ENCODE assay signal across 9 cellular contexts in the genomic region with DNA sequence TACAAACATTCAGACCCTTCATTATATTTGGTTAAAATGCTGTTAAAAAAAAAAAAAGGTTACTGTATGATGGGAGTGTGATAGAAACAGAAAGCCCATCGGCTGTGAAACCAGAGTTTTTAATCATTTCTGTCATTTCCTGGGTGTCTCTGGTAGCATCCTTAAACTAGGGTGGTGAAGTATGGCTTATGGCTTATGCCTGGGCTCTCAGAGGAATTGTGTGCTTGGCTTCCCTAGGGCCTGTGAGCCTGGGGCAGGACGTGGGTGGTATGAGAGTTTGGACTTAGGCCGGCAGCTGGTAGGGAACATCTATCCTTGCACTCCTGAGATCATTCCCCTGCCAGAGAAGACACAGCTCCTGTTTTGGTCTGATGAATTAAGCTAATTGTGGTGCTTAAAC. TPM values are rescaled to one million over a fixed set of nuclear protein-coding genes. Genes with fewer than 3 reads are reported as not detected.
DNase-seq lines count a peak whose midpoint lies in the region; ATAC-seq and TF ChIP-seq lines count a peak whose summit lies in the region.
"Had no signal": no experiment of that assay in that cellular context is flagged by ENCODE, and none has a peak within 500 bp of the region (broad histone marks: within the 10 kb centered on the region; RNA-seq: fewer than 3 reads in every experiment).

No MANE protein-coding gene starts in this region.

- H3K23me2 ChIP-seq in H9 (ENCODE audit: insufficient read length, low read depth, low read length, poor library complexity, severe bottlenecking) = no peaks in the 10 kb centered on the region

- no peaks in the 10 kb centered on the region for H4K20me1 ChIP-seq in H9 (ENCODE audit: control insufficient read depth, insufficient read depth, insufficient read length)

- intact Hi-C loops in activated CD4-positive, alpha-beta T cell treated with anti-CD3 and anti-CD28 coated beads, Interleukin-2, amount 10 ng/mL, durations not matched to agents 24 days and 14 days (cut with micrococcal nuclease) = loop anchor here (2.0 to 5.0 kb wide), 2 partner anchors 52 to 132 kb away; a partner anchor contains a TSS

- H4K91ac ChIP-seq in H9 (ENCODE audit: insufficient read length, low read depth, low read length) (no peak overlapping the region), neuronal stem cell (ENCODE audit: low read depth, low read length, poor library complexity) (no peak overlapping the region)

- H2BK5ac ChIP-seq in H9 (ENCODE audit: insufficient read length, low read length) = no peak overlapping the region
- no peak overlapping the region for H2BK5ac ChIP-seq in neuronal stem cell (ENCODE audit: low read length)

- H2AFZ ChIP-seq in H9 (ENCODE audit: low read length) = no peak overlapping the region
- no peak overlapping the region for H2AFZ ChIP-seq in neuronal stem cell (ENCODE audit: low read length)

- no peak for DNase-seq in activated CD4-positive, alpha-beta T cell treated with anti-CD3 and anti-CD28 coated beads, Interleukin-2, amount 10 ng/mL, durations not matched to agents 7 days and 5 days
- DNase-seq in activated CD4-positive, alpha-beta T cell treated with anti-CD3 and anti-CD28 coated beads, Interleukin-2, amount 10 ng/mL, durations not matched to agents 24 days and 14 days = no peak
- no peak for DNase-seq in H9
- DNase-seq in neuronal stem cell (ENCODE audit: low spot score) = no peak
- DNase-seq in DMS153 (lab: John Stamatoyannopoulos, UW) = no peak
- DNase-seq in NCI-H1694 (lab: John Stamatoyannopoulos, UW) = no peak
- DNase-seq in stimulated activated CD4-positive, alpha-beta T cell treated with anti-CD3 and anti-CD28 coated beads, Interleukin-12 subunit alpha, Interleukin-12 subunit beta, amount 100 ng/mL, for 4 hours = no peak

- TF ChIP-seq CTCF in H9 (conservative IDR thresholded peaks at IDR 0.05) = no peak

- H3K27ac ChIP-seq in H9 (ENCODE audit: insufficient read length, low read depth, low read length) (no peak overlapping the region), neuronal stem cell (replicated peaks; ENCODE audit: low read length) (peak overlapping the region; percentile 49)
- H3K27ac ChIP-seq: upper lobe of left lung had no signal

- H2BK120ac ChIP-seq in H9 (ENCODE audit: low read depth, low read length, poor library complexity, severe bottlenecking) (no peak overlapping the region), neuronal stem cell (ENCODE audit: low read depth, low read length) (no peak overlapping the region)

- H3K23ac ChIP-seq in H9 (ENCODE audit: insufficient read length, low read depth, low read length) = no peak overlapping the region
- H3K23ac ChIP-seq in neuronal stem cell (ENCODE audit: low read depth, low read length, poor library complexity) = no peak overlapping the region

- H2AK5ac ChIP-seq in H9 (ENCODE audit: insufficient read length, low read length) (no peak overlapping the region), neuronal stem cell (ENCODE audit: low read depth, low read length) (no peak overlapping the region)

- ATAC-seq in HG03575 (IDR thresholded peaks at IDR 0.05; ENCODE audit: extremely low read depth, insufficient number of reproducible peaks, low FRiP score, unreplicated experiment) = peak; percentile 58

- H3K79me1 ChIP-seq in H9 (ENCODE audit: insufficient read depth, low read depth, low read length, poor library complexity, severe bottlenecking) (no peaks in the 10 kb centered on the region), neuronal stem cell (ENCODE audit: low read depth, low read length) (no peaks in the 10 kb centered on the region)

- H3K79me2 ChIP-seq in H9 (ENCODE audit: insufficient read depth, low read length) = no peaks in the 10 kb centered on the region

- no peak overlapping the region for H3K56ac ChIP-seq in H9 (ENCODE audit: insufficient read length, low read depth, low read length)

- H3K4me1 ChIP-seq in H9 (ENCODE audit: insufficient read depth, low read length) (no peaks in the 10 kb centered on the region), neuronal stem cell (ENCODE audit: control insufficient read depth in 2 of 2, insufficient read depth in 1 of 2, low read depth in 1 of 2, low read length in 2 of 2) (peaks cover 0 to 6% of the 10 kb centered on the region in 2 donors)

- H3K4me1 Mint-ChIP-seq in activated CD4-positive, alpha-beta T cell treated with anti-CD3 and anti-CD28 coated beads, Interleukin-2, amount 10 ng/mL, durations not matched to agents 7 days and 5 days = peaks cover 9% of the 10 kb centered on the region
- H3K4me1 Mint-ChIP-seq in activated CD4-positive, alpha-beta T cell treated with anti-CD3 and anti-CD28 coated beads, Interleukin-2, amount 10 ng/mL, durations not matched to agents 24 days and 14 days = peaks cover 16% of the 10 kb centered on the region
- peaks cover 6 to 8% of the 10 kb centered on the region in 2 experiments; a peak in 2 of 4 replicates for H3K4me1 Mint-ChIP-seq in H9

- H3K36me3 ChIP-seq in neuronal stem cell (replicated peaks in 1 of 2; ENCODE audit: control insufficient read depth in 2 of 2, insufficient read depth in 2 of 2, low read length in 2 of 2) = peaks cover 13 to 87% of the 10 kb centered on the region in 2 donors

- H3K27me3 Mint-ChIP-seq in activated CD4-positive, alpha-beta T cell treated with anti-CD3 and anti-CD28 coated beads, Interleukin-2, amount 10 ng/mL, durations not matched to agents 7 days and 5 days = no peaks in the 10 kb centered on the region
- H3K27me3 Mint-ChIP-seq in activated CD4-positive, alpha-beta T cell treated with anti-CD3 and anti-CD28 coated beads, Interleukin-2, amount 10 ng/mL, durations not matched to agents 24 days and 14 days = no peaks in the 10 kb centered on the region
- H3K27me3 Mint-ChIP-seq in H9 (ENCODE audit: low read depth) = no peaks in the 10 kb centered on the region

- H3K9me3 Mint-ChIP-seq in activated CD4-positive, alpha-beta T cell treated with anti-CD3 and anti-CD28 coated beads, Interleukin-2, amount 10 ng/mL, durations not matched to agents 7 days and 5 days = no peaks in the 10 kb centered on the region
- H3K9me3 Mint-ChIP-seq in activated CD4-positive, alpha-beta T cell treated with anti-CD3 and anti-CD28 coated beads, Interleukin-2, amount 10 ng/mL, durations not matched to agents 24 days and 14 days = no peaks in the 10 kb centered on the region
- no peaks in the 10 kb centered on the region; a peak in 1 of 5 replicates for H3K9me3 Mint-ChIP-seq in H9

- peak overlapping the region; percentile 63 for H3K27ac Mint-ChIP-seq in activated CD4-positive, alpha-beta T cell treated with anti-CD3 and anti-CD28 coated beads, Interleukin-2, amount 10 ng/mL, durations not matched to agents 7 days and 5 days
- no peak overlapping the region for H3K27ac Mint-ChIP-seq in activated CD4-positive, alpha-beta T cell treated with anti-CD3 and anti-CD28 coated beads, Interleukin-2, amount 10 ng/mL, durations not matched to agents 24 days and 14 days
- peak overlapping the region; percentile 67 to 86 (median 86); a peak in 6 of 7 replicates for H3K27ac Mint-ChIP-seq in H9

- H3K9ac ChIP-seq in H9 (ENCODE audit: extremely low read depth, insufficient read length, low read length) = no peak overlapping the region
- no peak overlapping the region for H3K9ac ChIP-seq in neuronal stem cell (ENCODE audit: low read depth, low read length, poor library complexity)

- H3K14ac ChIP-seq in H9 (ENCODE audit: insufficient read depth, low read length) (no peak overlapping the region), neuronal stem cell (ENCODE audit: low read length) (no peak overlapping the region)

- no CpG with 5 or more reads among the region's 3 CpGs for WGBS in H9 (ENCODE audit: extremely low coverage, insufficient read length, low lambda C conversion rate)
- no CpG with 5 or more reads among the region's 3 CpGs for WGBS in neuronal stem cell (ENCODE audit: extremely low coverage in 2 of 2, insufficient read length in 2 of 2, insufficient replicate concordance in 1 of 2), 2 donors

- H4K8ac ChIP-seq in H9 (replicated peaks; ENCODE audit: insufficient read length, low read depth, low read length) = no peak overlapping the region
- no peak overlapping the region for H4K8ac ChIP-seq in neuronal stem cell (ENCODE audit: low read depth, low read length)

- H3T11ph ChIP-seq in H9 (ENCODE audit: low read length) = no peak overlapping the region

- H3K9me3 ChIP-seq in H9 (ENCODE audit: control insufficient read depth, low read depth, low read length) (no peaks in the 10 kb centered on the region), neuronal stem cell (replicated peaks in 1 of 2; ENCODE audit: control insufficient read depth in 2 of 2, insufficient read depth in 1 of 2, low read depth in 1 of 2, low read length in 2 of 2) (no peaks in the 10 kb centered on the region)
- H3K9me3 ChIP-seq: upper lobe of left lung had no signal

- H3K18ac ChIP-seq in H9 (ENCODE audit: insufficient read length, low read depth, low read length) (no peak overlapping the region), neuronal stem cell (ENCODE audit: low read length) (no peak overlapping the region)

- H3K4me3 Mint-ChIP-seq in activated CD4-positive, alpha-beta T cell treated with anti-CD3 and anti-CD28 coated beads, Interleukin-2, amount 10 ng/mL, durations not matched to agents 7 days and 5 days = no peak overlapping the region
- H3K4me3 Mint-ChIP-seq in activated CD4-positive, alpha-beta T cell treated with anti-CD3 and anti-CD28 coated beads, Interleukin-2, amount 10 ng/mL, durations not matched to agents 24 days and 14 days = no peak overlapping the region
- H3K4me3 Mint-ChIP-seq in H9 = no peak overlapping the region

- peaks cover 7% of the 10 kb centered on the region for H3K36me3 Mint-ChIP-seq in activated CD4-positive, alpha-beta T cell treated with anti-CD3 and anti-CD28 coated beads, Interleukin-2, amount 10 ng/mL, durations not matched to agents 7 days and 5 days (ENCODE audit: low read depth)
- peaks cover 23% of the 10 kb centered on the region for H3K36me3 Mint-ChIP-seq in activated CD4-positive, alpha-beta T cell treated with anti-CD3 and anti-CD28 coated beads, Interleukin-2, amount 10 ng/mL, durations not matched to agents 24 days and 14 days (ENCODE audit: low read depth)
- H3K36me3 Mint-ChIP-seq in H9 (ENCODE audit: insufficient read depth in 1 of 3, low read depth in 3 of 3) = peaks cover 17 to 36% (median 27%) of the 10 kb centered on the region in 3 experiments

- CTCF ChIA-PET in activated CD4-positive, alpha-beta T cell treated with anti-CD3 and anti-CD28 coated beads, Interleukin-2, amount 10 ng/mL, durations not matched to agents 7 days and 5 days (lab: Charles Lee) = interaction anchor here (0.8 kb wide), 1 partner anchor 10 kb away, joined by 4 read pairs; no protein-coding TSS in a partner anchor

- H3K27me3 ChIP-seq in H9 (ENCODE audit: insufficient read depth, low read length) (no peaks in the 10 kb centered on the region), neuronal stem cell (ENCODE audit: control insufficient read depth in 3 of 3, insufficient read depth in 3 of 3, low read depth in 1 of 3, low read length in 3 of 3) (no peaks in the 10 kb centered on the region)
- H3K27me3 ChIP-seq: upper lobe of left lung had no signal

- no peak overlapping the region for H4K5ac ChIP-seq in H9 (ENCODE audit: insufficient read length, low read depth, low read length)

- H2BK12ac ChIP-seq in H9 (ENCODE audit: insufficient read length, low read depth, low read length) (no peak overlapping the region), neuronal stem cell (ENCODE audit: low read length) (no peak overlapping the region)

- no peak overlapping the region for H2BK20ac ChIP-seq in H9 (ENCODE audit: low read depth, low read length, poor library complexity, severe bottlenecking)

- no peak overlapping the region for H3K4ac ChIP-seq in H9 (ENCODE audit: low read depth, low read length)
- no peak overlapping the region for H3K4ac ChIP-seq in neuronal stem cell (ENCODE audit: low read length)

- H3K4me2 ChIP-seq in H9 (ENCODE audit: insufficient read depth, insufficient read length, low read length) (no peak overlapping the region), neuronal stem cell (ENCODE audit: insufficient read depth, low read length, poor library complexity, severe bottlenecking) (no peak overlapping the region)

- H2BK15ac ChIP-seq in H9 (ENCODE audit: low read depth, low read length) (no peak overlapping the region), neuronal stem cell (ENCODE audit: low read length) (no peak overlapping the region)

- POLR2A ChIA-PET in activated CD4-positive, alpha-beta T cell treated with anti-CD3 and anti-CD28 coated beads, Interleukin-2, amount 10 ng/mL, durations not matched to agents 7 days and 5 days (lab: Charles Lee) = no interaction called here

- no peak overlapping the region for H3K4me3 ChIP-seq in neuronal stem cell (ENCODE audit: low read length in 2 of 2)
- H3K4me3 ChIP-seq: upper lobe of left lung had no signal

RNA-seq across cellular contexts. Expression of a gene that starts 52.2 kb away (rescaled TPM):
- total RNA-seq in activated CD4-positive, alpha-beta T cell treated with anti-CD3 and anti-CD28 coated beads, Interleukin-2, amount 10 ng/mL, durations not matched to agents 7 days and 5 days = 10 to 100 TPM; 25.7 to 34.1 TPM
- total RNA-seq in activated CD4-positive, alpha-beta T cell treated with anti-CD3 and anti-CD28 coated beads, Interleukin-2, amount 10 ng/mL, durations not matched to agents 24 days and 14 days = 33.5 and 34.3 TPM in 2 replicates
- 44.5 and 46.7 TPM in 2 replicates for total RNA-seq in H9 (2021)
- 27.5 TPM for polyA plus RNA-seq in neuronal stem cell (2013, experiment 1 of 2)
- 28.4 TPM for polyA plus RNA-seq in neuronal stem cell (2013, experiment 2 of 2)
